Comparison of ENCODE assay signal across 12 cellular contexts in genomic region chr15:59522988-59523461, GRCh38.
A peak's percentile ranks its signal among the peaks of the same experiment; 100 is the strongest.
DNase-seq lines count a peak whose midpoint lies in the region; ATAC-seq and TF ChIP-seq lines count a peak whose summit lies in the region.
"Had no signal": no experiment of that assay in that cellular context is flagged by ENCODE, and none has a peak within 500 bp of the region (broad histone marks: within the 10 kb centered on the region; RNA-seq: fewer than 3 reads in every experiment).

No MANE protein-coding gene starts in this region.

- intact Hi-C loops in activated CD4-positive, alpha-beta memory T cell treated with anti-CD3 and anti-CD28 coated beads for 36 hours (cut with micrococcal nuclease): no loop called here
- intact Hi-C loops in activated naive CD4-positive, alpha-beta T cell treated with anti-CD3 and anti-CD28 coated beads for 36 hours (cut with micrococcal nuclease): no loop called here

- H3K27ac Mint-ChIP-seq in activated CD4-positive, alpha-beta memory T cell treated with anti-CD3 and anti-CD28 coated beads for 36 hours: no peak overlapping the region
- H3K27ac Mint-ChIP-seq in activated CD4-positive, alpha-beta memory T cell treated with anti-CD3 and anti-CD28 coated beads, Interleukin-2, amount 10 ng/mL, durations not matched to agents 7 days and 5 days: no peak overlapping the region
- H3K27ac Mint-ChIP-seq in activated naive CD4-positive, alpha-beta T cell treated with anti-CD3 and anti-CD28 coated beads for 36 hours: peak overlapping the region; percentile 36

- no peaks in the 10 kb centered on the region for H3K36me3 ChIP-seq in brain microvascular endothelial cell (replicated peaks)
- H3K36me3 ChIP-seq: vagina had no signal

- H3K27me3 ChIP-seq in brain microvascular endothelial cell (replicated peaks): no peaks in the 10 kb centered on the region
- H3K27me3 ChIP-seq: vagina had no signal

- peaks cover 20% of the 10 kb centered on the region for H3K4me1 Mint-ChIP-seq in activated CD4-positive, alpha-beta memory T cell treated with anti-CD3 and anti-CD28 coated beads for 36 hours (ENCODE audit: low read depth)
- peaks cover 17% of the 10 kb centered on the region for H3K4me1 Mint-ChIP-seq in activated CD4-positive, alpha-beta memory T cell treated with anti-CD3 and anti-CD28 coated beads, Interleukin-2, amount 10 ng/mL, durations not matched to agents 7 days and 5 days
- peaks cover 31% of the 10 kb centered on the region for H3K4me1 Mint-ChIP-seq in activated naive CD4-positive, alpha-beta T cell treated with anti-CD3 and anti-CD28 coated beads for 36 hours (ENCODE audit: low read depth)

- CTCF ChIA-PET in activated CD4-positive, alpha-beta memory T cell treated with anti-CD3 and anti-CD28 coated beads for 36 hours (lab: Charles Lee): interaction anchor here (0.6 to 2.0 kb wide), 2 partner anchors 10 to 98 kb away, joined by 3 to 11 read pairs; no protein-coding TSS in a partner anchor
- CTCF ChIA-PET in activated CD4-positive, alpha-beta memory T cell treated with anti-CD3 and anti-CD28 coated beads, Interleukin-2, amount 10 ng/mL, durations not matched to agents 7 days and 5 days (lab: Charles Lee): interaction anchor here (2.3 kb wide), 1 partner anchor 10 kb away, joined by 11 read pairs; no protein-coding TSS in a partner anchor
- CTCF ChIA-PET in activated naive CD4-positive, alpha-beta T cell treated with anti-CD3 and anti-CD28 coated beads for 36 hours (lab: Charles Lee): interaction anchor here (1.0 to 1.9 kb wide), 2 partner anchors 10 to 20 kb away, joined by 3 to 15 read pairs; no protein-coding TSS in a partner anchor

- POLR2A ChIA-PET in activated CD4-positive, alpha-beta memory T cell treated with anti-CD3 and anti-CD28 coated beads for 36 hours (lab: Charles Lee): no interaction called here
- POLR2A ChIA-PET in activated CD4-positive, alpha-beta memory T cell treated with anti-CD3 and anti-CD28 coated beads, Interleukin-2, amount 10 ng/mL, durations not matched to agents 7 days and 5 days (lab: Charles Lee): interaction anchor here (2.2 kb wide), 1 partner anchor 10 kb away, joined by 6 read pairs; no protein-coding TSS in a partner anchor

- no peak for TF ChIP-seq CTCF in brain microvascular endothelial cell (IDR thresholded peaks at IDR 0.05; ENCODE audit: low read depth, low read length, missing control alignments)

- peaks cover 3% of the 10 kb centered on the region for H3K27me3 Mint-ChIP-seq in activated CD4-positive, alpha-beta memory T cell treated with anti-CD3 and anti-CD28 coated beads for 36 hours
- peaks cover 27% of the 10 kb centered on the region for H3K27me3 Mint-ChIP-seq in activated CD4-positive, alpha-beta memory T cell treated with anti-CD3 and anti-CD28 coated beads, Interleukin-2, amount 10 ng/mL, durations not matched to agents 7 days and 5 days
- no peaks in the 10 kb centered on the region for H3K27me3 Mint-ChIP-seq in activated naive CD4-positive, alpha-beta T cell treated with anti-CD3 and anti-CD28 coated beads for 36 hours (ENCODE audit: low read depth)

- no peak for ATAC-seq in HG03039 (IDR thresholded peaks at IDR 0.05; ENCODE audit: unreplicated experiment)

- H3K36me3 Mint-ChIP-seq in activated CD4-positive, alpha-beta memory T cell treated with anti-CD3 and anti-CD28 coated beads for 36 hours: no peaks in the 10 kb centered on the region
- no peaks in the 10 kb centered on the region for H3K36me3 Mint-ChIP-seq in activated CD4-positive, alpha-beta memory T cell treated with anti-CD3 and anti-CD28 coated beads, Interleukin-2, amount 10 ng/mL, durations not matched to agents 7 days and 5 days (ENCODE audit: low read depth)
- no peaks in the 10 kb centered on the region for H3K36me3 Mint-ChIP-seq in activated naive CD4-positive, alpha-beta T cell treated with anti-CD3 and anti-CD28 coated beads for 36 hours (ENCODE audit: low read depth)

- no peak overlapping the region for H3K4me3 ChIP-seq in brain microvascular endothelial cell (ENCODE audit: low read depth, low read length)
- H3K4me3 ChIP-seq: vagina had no signal

- no peak overlapping the region for H3K27ac ChIP-seq in brain microvascular endothelial cell
- H3K27ac ChIP-seq: vagina, VCaP had no signal

- DNase-seq in activated CD4-positive, alpha-beta memory T cell treated with anti-CD3 and anti-CD28 coated beads for 36 hours: peak; percentile 24
- DNase-seq in activated CD4-positive, alpha-beta memory T cell treated with anti-CD3 and anti-CD28 coated beads, Interleukin-2, amount 10 ng/mL, durations not matched to agents 7 days and 5 days: no peak
- DNase-seq in NCI-H2171 treated with DMSO at 0.1 percent for 48 hours (lab: John Stamatoyannopoulos, UW): peak; percentile 66
- DNase-seq in activated naive CD4-positive, alpha-beta T cell treated with anti-CD3 and anti-CD28 coated beads for 36 hours: peak; percentile 42
- DNase-seq in stimulated activated CD8-positive, alpha-beta memory T cell treated with anti-CD3 and anti-CD28 coated beads, Interleukin-4, amount 100 ng/mL, for 24 hours (ENCODE audit: low read depth): peak; percentile 24
- DNase-seq in brain microvascular endothelial cell: no peak
- DNase-seq in KBM-7: no peak
- DNase-seq: hypothalamus, NCI-H526 treated with DMSO at 0.1 percent for 48 hours had no signal

- H3K4me3 Mint-ChIP-seq in activated CD4-positive, alpha-beta memory T cell treated with anti-CD3 and anti-CD28 coated beads for 36 hours: no peak overlapping the region
- H3K4me3 Mint-ChIP-seq in activated CD4-positive, alpha-beta memory T cell treated with anti-CD3 and anti-CD28 coated beads, Interleukin-2, amount 10 ng/mL, durations not matched to agents 7 days and 5 days: no peak overlapping the region
- H3K4me3 Mint-ChIP-seq in activated naive CD4-positive, alpha-beta T cell treated with anti-CD3 and anti-CD28 coated beads for 36 hours: no peak overlapping the region

- H3K9me3 Mint-ChIP-seq in activated CD4-positive, alpha-beta memory T cell treated with anti-CD3 and anti-CD28 coated beads for 36 hours: no peaks in the 10 kb centered on the region
- H3K9me3 Mint-ChIP-seq in activated CD4-positive, alpha-beta memory T cell treated with anti-CD3 and anti-CD28 coated beads, Interleukin-2, amount 10 ng/mL, durations not matched to agents 7 days and 5 days: no peaks in the 10 kb centered on the region
- no peaks in the 10 kb centered on the region for H3K9me3 Mint-ChIP-seq in activated naive CD4-positive, alpha-beta T cell treated with anti-CD3 and anti-CD28 coated beads for 36 hours

- in situ Hi-C loops in brain microvascular endothelial cell (cut with HindIII; ENCODE audit: low pct_ligation_motif_present, low sequenced_read_pairs): no loop called here
- in situ Hi-C loops in KBM-7 (cut with MboI; ENCODE audit: low pct_unique_long_range_greater_than_20kb, low sequenced_read_pairs): no loop called here

Comparison
In these comparisons a context has a peak if more than half of its experiments do, and no peak if none do; other contexts are left out.
1. DNase-seq: peak in activated CD4-positive, alpha-beta memory T cell treated with anti-CD3 and anti-CD28 coated beads for 36 hours (single experiment), NCI-H2171 treated with DMSO at 0.1 percent for 48 hours (single experiment), activated naive CD4-positive, alpha-beta T cell treated with anti-CD3 and anti-CD28 coated beads for 36 hours (single experiment) and stimulated activated CD8-positive, alpha-beta memory T cell treated with anti-CD3 and anti-CD28 coated beads, Interleukin-4, amount 100 ng/mL, for 24 hours (single experiment); none in activated CD4-positive, alpha-beta memory T cell treated with anti-CD3 and anti-CD28 coated beads, Interleukin-2, amount 10 ng/mL, durations not matched to agents 7 days and 5 days (single experiment), brain microvascular endothelial cell (single experiment) and KBM-7 (single experiment).